Comparison of ENCODE assay signal across 1 cellular context in genomic region chr10:22641743-22642142, GRCh38.
TF ChIP-seq lines count a peak whose summit lies in the region.

No MANE protein-coding gene starts in this region.

TF ChIP-seq in WTC11, 78 proteins besides CTCF, POLR2A, EP300 and RAD21 (continued from another document):
- TF ChIP-seq, protein P1, sequence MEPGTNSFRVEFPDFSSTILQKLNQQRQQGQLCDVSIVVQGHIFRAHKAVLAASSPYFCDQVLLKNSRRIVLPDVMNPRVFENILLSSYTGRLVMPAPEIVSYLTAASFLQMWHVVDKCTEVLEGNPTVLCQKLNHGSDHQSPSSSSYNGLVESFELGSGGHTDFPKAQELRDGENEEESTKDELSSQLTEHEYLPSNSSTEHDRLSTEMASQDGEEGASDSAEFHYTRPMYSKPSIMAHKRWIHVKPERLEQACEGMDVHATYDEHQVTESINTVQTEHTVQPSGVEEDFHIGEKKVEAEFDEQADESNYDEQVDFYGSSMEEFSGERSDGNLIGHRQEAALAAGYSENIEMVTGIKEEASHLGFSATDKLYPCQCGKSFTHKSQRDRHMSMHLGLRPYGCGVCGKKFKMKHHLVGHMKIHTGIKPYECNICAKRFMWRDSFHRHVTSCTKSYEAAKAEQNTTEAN (CRISPR knock-in tag; IDR thresholded peaks at IDR 0.05), result no peak
- TF ChIP-seq ETV6 (CRISPR knock-in tag; IDR thresholded peaks at IDR 0.05) (no peak), ZNF138 (CRISPR knock-in tag; conservative IDR thresholded peaks at IDR 0.05) (no peak), NFE2L1 (CRISPR knock-in tag; IDR thresholded peaks at IDR 0.05) (no peak), ZNF396 (CRISPR knock-in tag; IDR thresholded peaks at IDR 0.05; ENCODE audit: borderline replicate concordance) (no peak)
